In genomic region chr4:61408163-61408562, GRCh38 we compare ENCODE assay signal across 26 cellular contexts.
"Had no signal": no experiment of that assay in that cellular context is flagged by ENCODE, and none has a peak within 500 bp of the region (broad histone marks: within the 10 kb centered on the region; RNA-seq: fewer than 3 reads in every experiment).

No MANE protein-coding gene starts in this region.

- H3K4me1 Mint-ChIP-seq: activated naive CD8-positive, alpha-beta T cell treated with anti-CD3 and anti-CD28 coated beads, Interleukin-2, amount 50 U/mL, for 24 hours; stimulated activated effector memory CD8-positive, alpha-beta T cell treated with anti-CD3 and anti-CD28 coated beads, Interleukin-12 subunit alpha, Interleukin-12 subunit beta, amount 100 ng/mL, for 72 hours had no signal

- FAIRE-seq: small intestine, TTC549 had no signal

- H3K27ac Mint-ChIP-seq: activated CD8-positive, alpha-beta T cell treated with anti-CD3 and anti-CD28 coated beads, Interleukin-2, amount 10 ng/mL, durations not matched to agents 7 days and 5 days; activated naive CD8-positive, alpha-beta T cell treated with anti-CD3 and anti-CD28 coated beads, Interleukin-2, amount 50 U/mL, for 24 hours; activated T-helper 1 cell treated with anti-CD3 and anti-CD28 coated beads, Interleukin-12 subunit alpha, Interleukin-12 subunit beta, Interleukin-2, Interleukin-4 antibody, amounts not matched to agents 30 ng/mL and 10 ng/mL and 1 ng/mL, durations not matched to agents 14 hours and 24 hours and 36 hours; natural killer cell treated with Interleukin-12 subunit alpha and Interleukin-12 subunit beta and Interleukin-15 and Interleukin-18, amount 100 ng/mL, for 72 hours; stimulated activated effector memory CD8-positive, alpha-beta T cell treated with anti-CD3 and anti-CD28 coated beads, Interleukin-12 subunit alpha, Interleukin-12 subunit beta, amount 100 ng/mL, for 72 hours had no signal

- H3K27me3 ChIP-seq: cardiac muscle cell, hepatocyte, stomach, suprapubic skin, tibial nerve had no signal

- H3K27me3 Mint-ChIP-seq: activated naive CD8-positive, alpha-beta T cell treated with anti-CD3 and anti-CD28 coated beads, Interleukin-2, amount 50 U/mL, for 24 hours; natural killer cell treated with Interleukin-12 subunit alpha and Interleukin-12 subunit beta and Interleukin-15 and Interleukin-18, amount 100 ng/mL, for 72 hours had no signal

- H3K4me3 Mint-ChIP-seq: activated CD8-positive, alpha-beta T cell treated with anti-CD3 and anti-CD28 coated beads, Interleukin-2, amount 10 ng/mL, durations not matched to agents 7 days and 5 days; activated naive CD8-positive, alpha-beta T cell treated with anti-CD3 and anti-CD28 coated beads, Interleukin-2, amount 50 U/mL, for 24 hours; activated T-helper 1 cell treated with anti-CD3 and anti-CD28 coated beads, Interleukin-12 subunit alpha, Interleukin-12 subunit beta, Interleukin-2, Interleukin-4 antibody, amounts not matched to agents 30 ng/mL and 10 ng/mL and 1 ng/mL, durations not matched to agents 14 hours and 24 hours and 36 hours; natural killer cell treated with Interleukin-12 subunit alpha and Interleukin-12 subunit beta and Interleukin-15 and Interleukin-18, amount 100 ng/mL, for 72 hours; stimulated activated effector memory CD8-positive, alpha-beta T cell treated with anti-CD3 and anti-CD28 coated beads, Interleukin-12 subunit alpha, Interleukin-12 subunit beta, amount 100 ng/mL, for 72 hours had no signal

- H3K36me3 ChIP-seq: cardiac muscle cell, left ventricle myocardium inferior, stomach, suprapubic skin, tibial nerve, WERI-Rb-1 had no signal

- ATAC-seq: activated CD8-positive, alpha-beta T cell treated with anti-CD3 and anti-CD28 coated beads, Interleukin-2, amount 10 ng/mL, durations not matched to agents 7 days and 5 days; activated naive CD8-positive, alpha-beta T cell treated with anti-CD3 and anti-CD28 coated beads, Interleukin-2, amount 50 U/mL, for 24 hours; natural killer cell treated with Interleukin-12 subunit alpha and Interleukin-12 subunit beta and Interleukin-15 and Interleukin-18, amount 100 ng/mL, for 72 hours; sciatic nerve; stimulated activated effector memory CD8-positive, alpha-beta T cell treated with anti-CD3 and anti-CD28 coated beads, Interleukin-12 subunit alpha, Interleukin-12 subunit beta, amount 100 ng/mL, for 72 hours had no signal

- H3K36me3 Mint-ChIP-seq: natural killer cell treated with Interleukin-12 subunit alpha and Interleukin-12 subunit beta and Interleukin-15 and Interleukin-18, amount 100 ng/mL, for 72 hours; stimulated activated effector memory CD8-positive, alpha-beta T cell treated with anti-CD3 and anti-CD28 coated beads, Interleukin-12 subunit alpha, Interleukin-12 subunit beta, amount 100 ng/mL, for 72 hours had no signal

- H3K79me2 ChIP-seq: hepatocyte had no signal

- H3K27ac ChIP-seq: cardiac muscle cell, hepatocyte, left ventricle myocardium inferior, stomach, suprapubic skin, WERI-Rb-1 had no signal

- DNase-seq: activated CD4-positive, alpha-beta T cell treated with anti-CD3 and anti-CD28 coated beads for 1 hour; activated CD4-positive, alpha-beta T cell treated with anti-CD3 and anti-CD28 coated beads, Interleukin-2, amount 50 U/mL, for 1 hour; activated CD8-positive, alpha-beta T cell treated with anti-CD3 and anti-CD28 coated beads, Interleukin-2, amount 10 ng/mL, durations not matched to agents 7 days and 5 days; activated gamma-delta T cell; activated naive CD4-positive, alpha-beta T cell treated with anti-CD3 and anti-CD28 coated beads, Interleukin-2, amount 50 U/mL, for 16 hours; activated naive CD8-positive, alpha-beta T cell treated with anti-CD3 and anti-CD28 coated beads, Interleukin-2, amount 50 U/mL, for 24 hours; cortex of kidney; effector CD8-positive, alpha-beta T cell; erythroblast; foreskin fibroblast; left ventricle myocardium inferior; midbrain; occipital lobe; small intestine; stimulated activated CD4-positive, alpha-beta T cell treated with anti-CD3 and anti-CD28 coated beads, Interleukin-2, amount 100 ng/mL, for 24 hours; stomach; WERI-Rb-1 had no signal

- H3K4me2 ChIP-seq: hepatocyte had no signal

- H2AFZ ChIP-seq: hepatocyte had no signal

- H3K4me3 ChIP-seq: cardiac muscle cell, hepatocyte, left ventricle myocardium inferior, stomach, suprapubic skin, tibial nerve had no signal

- H3K9me3 ChIP-seq: left ventricle myocardium inferior, stomach, suprapubic skin, tibial nerve had no signal

- H3K9me3 Mint-ChIP-seq: activated naive CD8-positive, alpha-beta T cell treated with anti-CD3 and anti-CD28 coated beads, Interleukin-2, amount 50 U/mL, for 24 hours; activated T-helper 1 cell treated with anti-CD3 and anti-CD28 coated beads, Interleukin-12 subunit alpha, Interleukin-12 subunit beta, Interleukin-2, Interleukin-4 antibody, amounts not matched to agents 30 ng/mL and 10 ng/mL and 1 ng/mL, durations not matched to agents 14 hours and 24 hours and 36 hours had no signal

- H3K4me1 ChIP-seq: left ventricle myocardium inferior, suprapubic skin had no signal
